Comparison of ENCODE assay signal across 5 cellular contexts in the genomic region with DNA sequence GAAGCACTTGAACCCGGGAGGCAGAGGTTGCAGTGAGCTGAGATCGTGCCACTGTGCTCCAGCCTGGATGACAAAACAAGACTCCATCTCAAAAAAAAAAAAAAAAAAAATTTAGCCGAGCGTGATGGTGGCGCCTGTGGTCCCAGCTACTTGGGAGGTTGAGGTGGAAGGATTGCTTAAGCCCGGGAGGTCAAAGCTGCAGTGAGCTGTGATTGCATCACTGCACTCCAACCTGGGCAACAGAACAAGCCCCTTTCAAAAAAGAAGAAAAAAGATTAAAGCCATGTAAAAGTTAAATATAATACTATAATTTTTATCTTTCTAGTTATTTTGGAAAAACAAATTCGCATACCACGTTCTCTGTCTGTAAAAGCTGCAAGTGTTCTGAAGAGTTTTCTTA.
"Had no signal": no experiment of that assay in that cellular context is flagged by ENCODE, and none has a peak within 500 bp of the region (broad histone marks: within the 10 kb centered on the region; RNA-seq: fewer than 3 reads in every experiment).

No MANE protein-coding gene starts in this region.

- DNase-seq: H7, HFFc6 had no signal

- ATAC-seq: GM23338, HCT116 had no signal

- H3K9me3 ChIP-seq: HAP-1 had no signal

- H3K4me3 ChIP-seq: GM23338, HAP-1 had no signal
